11 cellular contexts compared by ENCODE assay signal in the genomic region with DNA sequence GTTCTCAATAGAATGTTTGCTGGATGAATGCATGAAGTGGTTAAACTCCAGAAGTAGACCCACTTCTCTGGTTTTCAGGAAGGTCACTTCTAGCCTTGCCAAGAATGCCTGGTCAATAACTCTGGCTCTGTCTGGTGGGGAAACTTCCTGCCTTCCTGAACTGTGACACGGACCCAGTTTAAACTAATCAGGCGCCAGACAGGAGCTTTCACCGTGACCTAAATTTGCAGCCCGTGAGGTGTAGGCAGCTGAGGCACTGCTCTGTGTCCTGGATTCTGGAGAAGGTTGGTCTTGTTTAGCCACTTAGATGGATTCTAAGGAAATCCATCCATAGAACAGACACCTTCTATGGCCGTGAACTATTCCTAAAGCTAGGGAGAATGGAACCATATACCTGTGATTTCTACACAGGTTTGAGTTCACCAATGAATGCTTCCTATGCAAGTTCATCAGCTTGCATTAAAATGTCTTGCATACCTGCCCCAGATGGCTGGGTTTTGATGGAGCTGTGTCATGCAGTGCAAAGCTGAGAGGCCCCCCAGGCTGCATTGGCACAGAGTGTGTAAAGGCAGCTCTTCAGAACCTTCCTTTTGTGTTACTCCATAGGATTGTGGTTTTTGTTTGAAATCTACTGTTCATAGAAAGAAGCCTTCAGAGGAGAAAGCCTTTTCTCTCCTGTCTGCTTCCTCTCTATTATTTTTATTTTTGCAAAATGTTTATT. TPM values are rescaled to one million over a fixed set of nuclear protein-coding genes. Genes with fewer than 3 reads are reported as not detected.
DNase-seq lines count a peak whose midpoint lies in the region; ATAC-seq, FAIRE-seq and TF ChIP-seq lines count a peak whose summit lies in the region.
"Had no signal": no experiment of that assay in that cellular context is flagged by ENCODE, and none has a peak within 500 bp of the region (broad histone marks: within the 10 kb centered on the region; RNA-seq: fewer than 3 reads in every experiment).

No MANE protein-coding gene starts in this region.

- in situ Hi-C loops in transverse colon (cut with MboI; ENCODE audit: low pct_ligation_motif_present in 1 of 4, low pct_unique_long_range_greater_than_20kb in 1 of 4, low sequenced_read_pairs in 3 of 4) = no loop called here

- H3K4me3 Mint-ChIP-seq in activated T-cell treated with anti-CD3 and anti-CD28 coated beads, Interleukin-2, amount 50 U/mL, for 72 hours = peak overlapping the region; percentile 96 to 99

- H4K20me1 ChIP-seq in endothelial cell of umbilical vein (replicated peaks; ENCODE audit: control insufficient read depth, extremely low read depth, insufficient read depth, low read length) = no peaks in the 10 kb centered on the region

- H3K27me3 ChIP-seq in endothelial cell of umbilical vein (ENCODE audit: control insufficient read depth in 2 of 2, insufficient read depth in 2 of 2, low read length in 2 of 2) (no peaks in the 10 kb centered on the region), transverse colon (peaks cover 25% of the 10 kb centered on the region), left lung (no peaks in the 10 kb centered on the region), ascending aorta (no peaks in the 10 kb centered on the region)

- no peak overlapping the region for H3K27ac ChIP-seq in endothelial cell of umbilical vein (ENCODE audit: insufficient read depth, low read depth, low read length)
- H3K27ac ChIP-seq in transverse colon = peak overlapping the region; percentile 23 to 94 (median 39)
- peak overlapping the region in 1 of 2 donors; percentile 83 for H3K27ac ChIP-seq in left lung
- H3K27ac ChIP-seq in ascending aorta = peak overlapping the region in 1 of 2 donors; percentile 37
- H3K27ac ChIP-seq in coronary artery = no peak overlapping the region

- no peaks in the 10 kb centered on the region for H3K9me1 ChIP-seq in endothelial cell of umbilical vein (replicated peaks; ENCODE audit: control insufficient read depth, extremely low read depth, insufficient read depth, low read length)

- peak overlapping the region; percentile 97 for H3K27ac Mint-ChIP-seq in activated T-cell treated with anti-CD3 and anti-CD28 coated beads, Interleukin-2, amount 50 U/mL, for 72 hours

- H3K4me1 ChIP-seq in endothelial cell of umbilical vein (ENCODE audit: control insufficient read depth, extremely low read depth, insufficient read depth, low read length) (peaks cover 42% of the 10 kb centered on the region), transverse colon (peaks cover 0 to 62% (median 12%) of the 10 kb centered on the region in 4 donors), left lung (peaks cover 10 to 76% of the 10 kb centered on the region in 2 donors), ascending aorta (peaks cover 0 to 16% of the 10 kb centered on the region in 2 donors)

- intact Hi-C loops in endothelial cell of umbilical vein (cut with micrococcal nuclease) = no loop called here
- intact Hi-C loops in transverse colon (cut with DNase I; ENCODE audit: low total_unique reads) = no loop called here
- intact Hi-C loops in left lung (cut with DNase I) = no loop called here
- intact Hi-C loops in ascending aorta (cut with DNase I) = no loop called here

- H3K9me3 ChIP-seq in endothelial cell of umbilical vein (replicated peaks; ENCODE audit: control insufficient read depth, insufficient read depth, low read length) (no peaks in the 10 kb centered on the region), transverse colon (no peaks in the 10 kb centered on the region), left lung (no peaks in the 10 kb centered on the region), ascending aorta (no peaks in the 10 kb centered on the region)

- dilution Hi-C loops in endothelial cell of umbilical vein (cut with MboI; ENCODE audit: extremely low pct_ligation_motif_present, low sequenced_read_pairs) = no loop called here

- no TSS peak for BruUV-seq in endothelial cell of umbilical vein (replicated peaks; lab: Mats Ljungman, UMichigan)

- POLR2A ChIA-PET in endothelial cell of umbilical vein (lab: Charles Lee) = interaction anchor here (0.6 kb wide), 1 partner anchor 320 kb away, joined by 3 read pairs; no protein-coding TSS in a partner anchor

- H3K79me2 ChIP-seq in endothelial cell of umbilical vein (ENCODE audit: control insufficient read depth, insufficient read depth, low read length) = peaks cover 80% of the 10 kb centered on the region

- H3K9ac ChIP-seq in endothelial cell of umbilical vein (replicated peaks; ENCODE audit: extremely low read depth, insufficient read depth, low read length) = no peak overlapping the region

- no peak overlapping the region for H2AFZ ChIP-seq in endothelial cell of umbilical vein (ENCODE audit: low read depth, low read length)

- H3K27me3 Mint-ChIP-seq in activated T-cell treated with anti-CD3 and anti-CD28 coated beads, Interleukin-2, amount 50 U/mL, for 72 hours (ENCODE audit: low read depth) = no peaks in the 10 kb centered on the region

- H3K4me1 Mint-ChIP-seq in activated T-cell treated with anti-CD3 and anti-CD28 coated beads, Interleukin-2, amount 50 U/mL, for 72 hours (ENCODE audit: low read depth) = peaks cover 74% of the 10 kb centered on the region

- peak overlapping the region; percentile 1 for H3K4me2 ChIP-seq in endothelial cell of umbilical vein (ENCODE audit: insufficient read depth, low read length)

- H3K36me3 ChIP-seq in endothelial cell of umbilical vein (ENCODE audit: control insufficient read depth in 2 of 2, extremely low read depth in 1 of 2, insufficient read depth in 2 of 2, low read length in 2 of 2) (no peaks in the 10 kb centered on the region), transverse colon (no peaks in the 10 kb centered on the region), left lung (no peaks in the 10 kb centered on the region), ascending aorta (no peaks in the 10 kb centered on the region)

- ATAC-seq in activated T-cell treated with anti-CD3 and anti-CD28 coated beads, Interleukin-2, amount 50 U/mL, for 72 hours (replicated peaks in 1 of 2) = no peak
- ATAC-seq in left lung = no peak

- WGBS in transverse colon (ENCODE audit: low coverage in 1 of 2), 2 donors = 76% methylated on average over 5 of the region's 5 CpGs; no CpG with 5 or more reads in 1 of the 2 donors

- TF ChIP-seq POLR2A in endothelial cell of umbilical vein (IDR thresholded peaks at IDR 0.05; ENCODE audit: low read depth, low read length) (no peak), transverse colon (IDR thresholded peaks at IDR 0.05) (no peak)

- no peak for DNase-seq in activated T-cell treated with anti-CD3 and anti-CD28 coated beads, Interleukin-2, amount 50 U/mL, for 72 hours
- DNase-seq in activated T-cell treated with anti-CD3 and anti-CD28 coated beads for 4 hours (no peak), RPMI7951 (ENCODE audit: low read depth) (peak; percentile 50), endothelial cell of umbilical vein (ENCODE audit: low read depth, low spot score) (peak; percentile 33), transverse colon (no peak), left lung (no peak), ascending aorta (ENCODE audit: low spot score in 2 of 2) (no peak), coronary artery (ENCODE audit: low spot score) (no peak)
- DNase-seq: activated naive CD4-positive, alpha-beta T cell; midbrain; NCI-H1092 treated with DMSO at 0.1 percent for 48 hours had no signal

- TF ChIP-seq CTCF in endothelial cell of umbilical vein (IDR thresholded peaks at IDR 0.05; ENCODE audit: extremely low read depth in 1 of 2, insufficient read depth in 1 of 2, low read depth in 1 of 2, low read length in 2 of 2) (no peak), transverse colon (IDR thresholded peaks at IDR 0.05) (no peak), left lung (IDR thresholded peaks at IDR 0.05) (no peak), ascending aorta (IDR thresholded peaks at IDR 0.05) (no peak), coronary artery (IDR thresholded peaks at IDR 0.05) (no peak)

- no peaks in the 10 kb centered on the region for H3K9me3 Mint-ChIP-seq in activated T-cell treated with anti-CD3 and anti-CD28 coated beads, Interleukin-2, amount 50 U/mL, for 72 hours

- CTCF ChIA-PET in endothelial cell of umbilical vein (lab: Charles Lee) = interaction anchor here (0.7 to 1.5 kb wide), 4 partner anchors 11 to 416 kb away, joined by 3 to 8 read pairs (median 4); no protein-coding TSS in a partner anchor

- TF ChIP-seq EP300 in transverse colon (IDR thresholded peaks at IDR 0.05; ENCODE audit: low read depth) = no peak

- FAIRE-seq in endothelial cell of umbilical vein (lab: Jason Lieb, UNC) = peak; percentile 67

- peaks cover 6 to 12% of the 10 kb centered on the region in 2 donors for H3K36me3 Mint-ChIP-seq in activated T-cell treated with anti-CD3 and anti-CD28 coated beads, Interleukin-2, amount 50 U/mL, for 72 hours (ENCODE audit: insufficient read depth in 2 of 2)

- no peak overlapping the region for H3K4me3 ChIP-seq in endothelial cell of umbilical vein (replicated peaks in 1 of 3; ENCODE audit: insufficient read depth in 1 of 3, low read depth in 1 of 3, low read length in 3 of 3)
- H3K4me3 ChIP-seq in transverse colon = peak overlapping the region in 1 of 4 donors; percentile 6
- H3K4me3 ChIP-seq in left lung = no peak overlapping the region
- H3K4me3 ChIP-seq in ascending aorta = no peak overlapping the region
- H3K4me3 ChIP-seq in coronary artery = no peak overlapping the region

TF ChIP-seq in endothelial cell of umbilical vein, 7 proteins besides CTCF, POLR2A, EP300 and RAD21 (continues in another document):
- TF ChIP-seq EZH2 (IDR thresholded peaks at IDR 0.05; ENCODE audit: borderline replicate concordance, low read depth, low read length, severe bottlenecking) (no peak), GATA2 (IDR thresholded peaks at IDR 0.05; ENCODE audit: insufficient read depth, insufficient read length, low read depth, low read length) (no peak)
- TF ChIP-seq, protein P1, sequence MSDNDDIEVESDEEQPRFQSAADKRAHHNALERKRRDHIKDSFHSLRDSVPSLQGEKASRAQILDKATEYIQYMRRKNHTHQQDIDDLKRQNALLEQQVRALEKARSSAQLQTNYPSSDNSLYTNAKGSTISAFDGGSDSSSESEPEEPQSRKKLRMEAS (IDR thresholded peaks at IDR 0.05; ENCODE audit: insufficient read depth, insufficient read length) = no peak

RNA-seq across cellular contexts. Expression of gene CHST11, which starts 4.4 kb away (rescaled TPM):
- total RNA-seq in activated T-cell treated with anti-CD3 and anti-CD28 coated beads, Interleukin-2, amount 50 U/mL, for 72 hours = 10 to 100 TPM; 47.2 to 57.7 TPM
- 36.2 and 38.8 TPM in 2 replicates for total RNA-seq in RPMI7951 (2014; rRNA removed; shearing (Covaris generic))
- total RNA-seq in endothelial cell of umbilical vein = 20.9 and 24.2 TPM in 2 replicates
- 19.7 and 21.9 TPM in 2 replicates for polyA plus RNA-seq in endothelial cell of umbilical vein
- polyA plus RNA-seq in endothelial cell of umbilical vein (2011; cell fraction: cytosol; rRNA removed) = 17.6 and 19.9 TPM in 2 replicates
- 14.8 and 15.5 TPM in 2 replicates for polyA plus RNA-seq in endothelial cell of umbilical vein (2011; cell fraction: nucleus; rRNA removed)
- 18.2 and 18.4 TPM in 2 replicates for polyA plus RNA-seq in endothelial cell of umbilical vein (2012)
- polyA minus RNA-seq in endothelial cell of umbilical vein = 13.4 and 17.2 TPM in 2 replicates
- 0.41 TPM for polyA minus RNA-seq in endothelial cell of umbilical vein (2011; cell fraction: cytosol; rRNA and poly(A)+ RNA removed)
- 20.7 and 22.8 TPM in 2 replicates for polyA minus RNA-seq in endothelial cell of umbilical vein (2011; cell fraction: nucleus; rRNA and poly(A)+ RNA removed)
- 100 to 1,000 TPM in 1 of 4 donors, 10 to 100 TPM in 2, 1 to 10 TPM in 1; 4.2 to 123 (median 31.5) TPM for total RNA-seq in transverse colon
- 10 to 100 TPM; 39.3 to 56.9 TPM for total RNA-seq in left lung
- total RNA-seq in ascending aorta = 63.2 TPM

Comparison
In these comparisons a context has a peak if more than half of its experiments do, and no peak if none do; other contexts are left out.
1. DNase-seq: peak in RPMI7951 (single experiment) and endothelial cell of umbilical vein (single experiment); none in activated T-cell treated with anti-CD3 and anti-CD28 coated beads, Interleukin-2, amount 50 U/mL, for 72 hours (0 of 2), activated T-cell treated with anti-CD3 and anti-CD28 coated beads for 4 hours (single experiment), transverse colon (single experiment), left lung (0 of 2), ascending aorta (0 of 2) and coronary artery (single experiment).
2. H3K27ac ChIP-seq: peak in transverse colon (4 of 4); none in endothelial cell of umbilical vein (single experiment) and coronary artery (0 of 2).